In the genomic region with DNA sequence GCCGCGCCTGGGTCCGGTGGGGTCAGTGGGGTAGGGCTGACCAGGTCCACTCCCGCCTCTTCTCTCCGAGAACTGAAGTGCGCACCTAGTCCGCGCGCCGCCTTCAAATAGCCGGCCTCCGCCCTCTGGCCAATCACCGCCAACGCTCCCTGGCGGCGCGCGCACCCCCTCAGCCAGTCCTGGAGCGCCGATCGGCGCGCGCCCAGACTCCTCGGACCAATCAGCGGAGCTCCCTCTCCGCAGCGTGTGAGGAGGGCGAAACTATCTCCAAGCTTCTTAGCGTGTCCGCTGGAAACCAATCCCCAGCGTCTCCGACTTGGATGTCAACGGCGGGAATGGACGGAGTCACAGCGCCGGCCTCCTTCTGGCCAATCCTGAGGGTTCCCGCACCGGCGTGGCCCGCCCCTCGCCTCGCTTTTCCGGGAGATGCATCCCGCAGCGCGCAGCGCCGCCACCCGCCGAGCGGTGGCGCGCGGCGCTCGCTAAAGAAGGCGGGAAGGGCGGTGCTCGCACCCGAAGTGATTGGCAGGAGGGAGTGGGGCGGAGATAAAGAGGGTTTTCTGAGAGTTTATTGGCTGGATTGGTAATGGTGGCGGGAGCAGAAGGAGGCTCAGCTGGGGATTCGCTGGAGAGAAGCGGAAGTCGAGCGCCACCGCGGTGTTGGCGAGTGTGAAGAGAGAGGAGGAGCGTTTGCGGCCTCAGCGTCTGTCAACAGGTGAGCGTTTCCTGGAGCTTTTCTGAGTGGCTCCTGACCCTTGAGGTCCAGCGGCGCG, we compare ENCODE assay signal across 8 cellular contexts.
A peak's percentile ranks its signal among the peaks of the same experiment; 100 is the strongest.
DNase-seq lines count a peak whose midpoint lies in the region; ATAC-seq and TF ChIP-seq lines count a peak whose summit lies in the region.

A gene (minus strand): TSS at position 81 of the 773 bp plus-strand sequence. CDS start 133 bp downstream, outside the sequence.

- no peaks in the 10 kb centered on the region for H4K20me1 ChIP-seq in MM.1S (ENCODE audit: insufficient read depth, low read length)

- H3K9me2 ChIP-seq in MM.1S (replicated peaks; ENCODE audit: insufficient read depth, low read length) = no peaks in the 10 kb centered on the region

- H3K9me3 Mint-ChIP-seq in nephron progenitor cell = no peaks in the 10 kb centered on the region
- no peaks in the 10 kb centered on the region for H3K9me3 Mint-ChIP-seq in stimulated activated naive CD8-positive, alpha-beta T cell treated with anti-CD3 and anti-CD28 coated beads, Interleukin-15, amount 100 ng/mL, for 72 hours

- peaks cover 3% of the 10 kb centered on the region for H3K27me3 Mint-ChIP-seq in nephron progenitor cell (ENCODE audit: low read depth, poor library complexity)
- no peaks in the 10 kb centered on the region for H3K27me3 Mint-ChIP-seq in stimulated activated naive CD8-positive, alpha-beta T cell treated with anti-CD3 and anti-CD28 coated beads, Interleukin-15, amount 100 ng/mL, for 72 hours

- H3K36me3 ChIP-seq in MM.1S (replicated peaks; ENCODE audit: insufficient read depth, low read length) = no peaks in the 10 kb centered on the region

- H3K27ac ChIP-seq in MM.1S (ENCODE audit: low read length) = peak within 1 kb of the TSS; percentile 91

- peaks cover 13% of the 10 kb centered on the region; the same call in 1 of the 2 replicates for H3F3A ChIP-seq in MM.1S (ENCODE audit: insufficient read depth, low read length)

- H3K4me3 ChIP-seq in MM.1S (ENCODE audit: low read length) = peak within 1 kb of the TSS; percentile 99

- peaks cover 48% of the 10 kb centered on the region for H3K4me1 Mint-ChIP-seq in nephron progenitor cell
- H3K4me1 Mint-ChIP-seq in stimulated activated naive CD8-positive, alpha-beta T cell treated with anti-CD3 and anti-CD28 coated beads, Interleukin-15, amount 100 ng/mL, for 72 hours = peaks cover 41% of the 10 kb centered on the region

- TF ChIP-seq CTCF in MM.1S (IDR thresholded peaks at IDR 0.05; ENCODE audit: low read length) (peak; percentile 78), nephron progenitor cell (IDR thresholded peaks at IDR 0.05) (peak; percentile 66)

- ATAC-seq in stimulated activated naive CD8-positive, alpha-beta T cell treated with anti-CD3 and anti-CD28 coated beads, Interleukin-15, amount 100 ng/mL, for 72 hours = peak; percentile 90

- H3K27ac Mint-ChIP-seq in nephron progenitor cell = peak within 1 kb of the TSS; percentile 97
- peak within 1 kb of the TSS; percentile 96 to 97 for H3K27ac Mint-ChIP-seq in stimulated activated naive CD8-positive, alpha-beta T cell treated with anti-CD3 and anti-CD28 coated beads, Interleukin-15, amount 100 ng/mL, for 72 hours

- peak within 1 kb of the TSS; percentile 88 for H3K4me3 Mint-ChIP-seq in nephron progenitor cell
- peak within 1 kb of the TSS; percentile 73 to 95 for H3K4me3 Mint-ChIP-seq in stimulated activated naive CD8-positive, alpha-beta T cell treated with anti-CD3 and anti-CD28 coated beads, Interleukin-15, amount 100 ng/mL, for 72 hours

- H2AFZ ChIP-seq in MM.1S (ENCODE audit: low read length) = peak within 1 kb of the TSS; percentile 98

- H3K36me3 Mint-ChIP-seq in nephron progenitor cell (ENCODE audit: low read depth) = peaks cover 9% of the 10 kb centered on the region

- H3K9me3 ChIP-seq in MM.1S (replicated peaks; ENCODE audit: insufficient read depth, low read length) = no peaks in the 10 kb centered on the region

- DNase-seq in GF-D8 (lab: John Stamatoyannopoulos, UW) = peak; percentile 100
- DNase-seq in HCEC 1CT = peak; percentile 100
- peak; percentile 99 for DNase-seq in MM.1S
- peak; percentile 99 for DNase-seq in SIG-M5 (lab: John Stamatoyannopoulos, UW)
- DNase-seq in activated gamma-delta T cell (lab: John Stamatoyannopoulos, UW) = peak; percentile 99
- DNase-seq in fibroblast of the conjunctiva (ENCODE audit: low read depth) = peak; percentile 100
- peak; percentile 97 for DNase-seq in nephron progenitor cell
- DNase-seq in stimulated activated naive CD8-positive, alpha-beta T cell treated with anti-CD3 and anti-CD28 coated beads, Interleukin-15, amount 100 ng/mL, for 72 hours = peak; percentile 99

- peak within 1 kb of the TSS; percentile 96 for H3K4me2 ChIP-seq in MM.1S (ENCODE audit: low read depth, low read length)

- peaks cover 41% of the 10 kb centered on the region for H3K79me2 ChIP-seq in MM.1S (ENCODE audit: low read length)

- peaks cover 5% of the 10 kb centered on the region; the same call in 1 of the 2 replicates for H3K4me1 ChIP-seq in MM.1S (ENCODE audit: low read length)

- peak within 1 kb of the TSS; percentile 85 for H3K9ac ChIP-seq in MM.1S (ENCODE audit: low read length)

- no peaks in the 10 kb centered on the region for H3K27me3 ChIP-seq in MM.1S (replicated peaks; ENCODE audit: insufficient read depth, low read length)

Comparison
In these comparisons a context has a peak if more than half of its experiments do, and no peak if none do; other contexts are left out.
1. Peak in every context shown above with its lines: DNase-seq, ATAC-seq, H3K4me3 ChIP-seq and H3K27ac ChIP-seq.